28 cellular contexts compared by ENCODE assay signal in the genomic region with DNA sequence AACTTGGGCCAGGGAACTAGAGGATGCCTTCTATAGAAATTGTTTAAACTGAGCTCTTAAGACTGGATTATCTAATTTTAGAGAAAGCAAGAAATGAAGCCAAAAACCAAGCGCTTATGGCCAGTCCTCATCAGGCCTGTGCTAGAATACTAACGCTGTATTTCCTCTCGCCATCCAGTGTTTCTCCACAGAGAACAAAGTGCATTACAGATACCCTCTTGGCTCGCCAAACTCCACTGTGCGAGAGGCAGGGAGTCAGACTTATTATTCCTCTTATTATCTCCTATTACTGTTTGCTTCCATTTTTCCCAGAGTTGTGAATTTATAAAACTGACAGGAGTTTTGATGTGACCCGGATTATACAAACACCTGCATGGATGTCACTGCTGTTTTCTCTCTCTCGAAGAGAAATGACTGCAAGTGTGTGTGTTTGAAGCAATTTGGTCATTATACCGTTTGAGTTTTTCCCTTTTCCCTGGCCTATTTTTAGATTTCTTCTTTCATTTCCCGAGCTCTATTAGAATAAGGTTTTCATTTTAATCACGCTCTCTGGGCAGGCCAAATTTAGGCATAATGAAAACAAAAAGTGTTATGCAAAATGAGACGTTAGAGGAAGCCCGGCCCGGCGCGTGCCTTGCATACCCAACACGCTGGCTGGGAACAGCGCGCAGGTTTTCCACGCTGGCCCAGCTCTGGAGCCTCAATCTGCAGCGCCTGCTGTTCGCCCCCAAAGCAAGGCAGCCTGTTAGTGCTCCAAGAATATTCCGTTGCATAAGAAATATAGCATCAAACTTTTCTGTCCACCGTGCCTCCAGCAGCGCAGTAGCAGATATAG.
A peak's percentile ranks its signal among the peaks of the same experiment; 100 is the strongest.
DNase-seq lines count a peak whose midpoint lies in the region; ATAC-seq and TF ChIP-seq lines count a peak whose summit lies in the region.
"Had no signal": no experiment of that assay in that cellular context is flagged by ENCODE, and none has a peak within 500 bp of the region (broad histone marks: within the 10 kb centered on the region; RNA-seq: fewer than 3 reads in every experiment).

No MANE protein-coding gene starts in this region.

- no peak for TF ChIP-seq EP300 in gastroesophageal sphincter (IDR thresholded peaks at IDR 0.05)
- no peak for TF ChIP-seq EP300 in stomach (IDR thresholded peaks at IDR 0.05)

- TF ChIP-seq CTCF in gastroesophageal sphincter (IDR thresholded peaks at IDR 0.05) = no peak
- no peak for TF ChIP-seq CTCF in stomach (IDR thresholded peaks at IDR 0.05)
- TF ChIP-seq CTCF in breast epithelium (IDR thresholded peaks at IDR 0.05) = no peak
- TF ChIP-seq CTCF in psoas muscle (IDR thresholded peaks at IDR 0.05) = no peak

- ATAC-seq in gastroesophageal sphincter (peak; percentile 84), psoas muscle (no peak)
- ATAC-seq: activated CD8-positive, alpha-beta T cell treated with anti-CD3 and anti-CD28 coated beads, Interleukin-2, amount 10 ng/mL, durations not matched to agents 7 days and 5 days; left cardiac atrium; naive thymus-derived CD8-positive, alpha-beta T cell had no signal

- H3K36me3 ChIP-seq in gastroesophageal sphincter = no peaks in the 10 kb centered on the region
- H3K36me3 ChIP-seq in muscle layer of duodenum (ENCODE audit: control insufficient read depth in 1 of 2, insufficient read depth in 2 of 2, low read length in 2 of 2) = no peaks in the 10 kb centered on the region
- H3K36me3 ChIP-seq in stomach = no peaks in the 10 kb centered on the region
- no peaks in the 10 kb centered on the region for H3K36me3 ChIP-seq in breast epithelium
- H3K36me3 ChIP-seq in psoas muscle (ENCODE audit: insufficient read depth in 1 of 2, low read depth in 1 of 2) = no peaks in the 10 kb centered on the region
- H3K36me3 ChIP-seq: BLaER1, cardiac muscle cell, SJSA1, vagina had no signal

- DNase-seq in stomach (no peak), breast epithelium (ENCODE audit: low spot score in 2 of 2) (no peak), NCI-H1930 (lab: John Stamatoyannopoulos, UW) (no peak), psoas muscle (no peak), HuH-7 (ENCODE audit: low spot score) (no peak)
- DNase-seq: activated CD4-positive, alpha-beta T cell treated with anti-CD3 and anti-CD28 coated beads for 1 hour; activated CD8-positive, alpha-beta T cell treated with anti-CD3 and anti-CD28 coated beads, Interleukin-2, amount 10 ng/mL, durations not matched to agents 7 days and 5 days; activated effector memory CD4-positive, alpha-beta T cell treated with Interleukin-2 at 50 U/mL for 16 hours; activated T-cell treated with anti-CD3 and anti-CD28 coated beads for 4 hours; dermis blood vessel endothelial cell; DMS79; H7; left cardiac atrium; mesenchymal stem cell; MV-4-11; naive thymus-derived CD8-positive, alpha-beta T cell; NCI-H1694 treated with DMSO at 0.1 percent for 48 hours; NCI-H2171 treated with DMSO at 0.1 percent for 48 hours; NCI-H526 treated with DMSO at 0.1 percent for 48 hours; stimulated activated CD4-positive, alpha-beta T cell treated with anti-CD3 and anti-CD28 coated beads, Interleukin-1b, Interleukin-23, amount 100 ng/mL, for 48 hours had no signal

- peaks cover 2 to 41% (median 4%) of the 10 kb centered on the region in 3 donors for H3K4me1 ChIP-seq in gastroesophageal sphincter
- H3K4me1 ChIP-seq in muscle layer of duodenum (ENCODE audit: control insufficient read depth in 1 of 2, insufficient read depth in 2 of 2, low read length in 2 of 2) = peaks cover 0 to 15% of the 10 kb centered on the region in 2 donors
- peaks cover 0 to 16% (median 0%) of the 10 kb centered on the region in 4 donors for H3K4me1 ChIP-seq in stomach
- no peaks in the 10 kb centered on the region for H3K4me1 ChIP-seq in breast epithelium
- no peaks in the 10 kb centered on the region for H3K4me1 ChIP-seq in psoas muscle
- H3K4me1 ChIP-seq: BLaER1, SJSA1, vagina had no signal

- H3K27ac ChIP-seq in angular gyrus (ENCODE audit: low read depth, low read length) (peak overlapping the region; percentile 37), gastroesophageal sphincter (peak overlapping the region; percentile 82 to 87 (median 86)), muscle layer of duodenum (ENCODE audit: low read length) (peak overlapping the region; percentile 58), stomach (peak overlapping the region in 4 of 5 donors; percentile 10 to 57 (median 34)), breast epithelium (no peak overlapping the region), psoas muscle (no peak overlapping the region)
- H3K27ac ChIP-seq: BLaER1, cardiac muscle cell, SJSA1, skin epidermis, vagina had no signal

- H3K9me3 ChIP-seq in gastroesophageal sphincter = no peaks in the 10 kb centered on the region
- no peaks in the 10 kb centered on the region for H3K9me3 ChIP-seq in muscle layer of duodenum (ENCODE audit: control insufficient read depth in 1 of 2, low read length in 2 of 2)
- no peaks in the 10 kb centered on the region for H3K9me3 ChIP-seq in stomach
- no peaks in the 10 kb centered on the region for H3K9me3 ChIP-seq in breast epithelium
- no peaks in the 10 kb centered on the region for H3K9me3 ChIP-seq in psoas muscle
- H3K9me3 ChIP-seq: SJSA1, vagina had no signal

- H3K27me3 ChIP-seq in gastroesophageal sphincter = no peaks in the 10 kb centered on the region
- no peaks in the 10 kb centered on the region for H3K27me3 ChIP-seq in muscle layer of duodenum (ENCODE audit: low read depth, low read length)
- no peaks in the 10 kb centered on the region for H3K27me3 ChIP-seq in stomach
- H3K27me3 ChIP-seq in breast epithelium = no peaks in the 10 kb centered on the region
- no peaks in the 10 kb centered on the region for H3K27me3 ChIP-seq in psoas muscle (ENCODE audit: insufficient read depth in 3 of 3, low read length in 2 of 3)
- H3K27me3 ChIP-seq: BLaER1, cardiac muscle cell, vagina had no signal

- intact Hi-C loops in stomach (cut with DNase I; ENCODE audit: low total_unique reads) (no loop called here), breast epithelium (cut with DNase I; ENCODE audit: low total_unique reads) (no loop called here), psoas muscle (cut with DNase I) (no loop called here)

- H3K4me3 ChIP-seq in gastroesophageal sphincter (peak overlapping the region in 1 of 2 donors; percentile 19), muscle layer of duodenum (ENCODE audit: low read depth in 1 of 2, low read length in 2 of 2) (peak overlapping the region in 1 of 2 donors; percentile 31), stomach (no peak overlapping the region), breast epithelium (no peak overlapping the region), psoas muscle (no peak overlapping the region)
- H3K4me3 ChIP-seq: BLaER1, cardiac muscle cell, SJSA1, skin epidermis, vagina had no signal

- WGBS in gastroesophageal sphincter (ENCODE audit: low coverage in 1 of 2), 2 donors = 6 to 33% methylated on average over 7 to 24 of the region's 24 CpGs
- WGBS in stomach, 5 donors = 69 to 82% (median 77%) methylated on average over 24 of the region's 24 CpGs
- 85 to 89% (median 88%) methylated on average over 24 of the region's 24 CpGs for WGBS in psoas muscle, 3 donors

- no peak for TF ChIP-seq POLR2A in gastroesophageal sphincter (IDR thresholded peaks at IDR 0.05)
- TF ChIP-seq POLR2A in stomach (IDR thresholded peaks at IDR 0.05) = no peak
- TF ChIP-seq POLR2A in breast epithelium (IDR thresholded peaks at IDR 0.05) = no peak

Comparison
In these comparisons a context has a peak if more than half of its experiments do, and no peak if none do; other contexts are left out.
1. H3K27ac ChIP-seq: peak in angular gyrus (single experiment), gastroesophageal sphincter (4 of 4), muscle layer of duodenum (single experiment) and stomach (4 of 5); none in breast epithelium (0 of 2) and psoas muscle (single experiment).